Comparison of ENCODE assay signal across 9 cellular contexts in the genomic region with DNA sequence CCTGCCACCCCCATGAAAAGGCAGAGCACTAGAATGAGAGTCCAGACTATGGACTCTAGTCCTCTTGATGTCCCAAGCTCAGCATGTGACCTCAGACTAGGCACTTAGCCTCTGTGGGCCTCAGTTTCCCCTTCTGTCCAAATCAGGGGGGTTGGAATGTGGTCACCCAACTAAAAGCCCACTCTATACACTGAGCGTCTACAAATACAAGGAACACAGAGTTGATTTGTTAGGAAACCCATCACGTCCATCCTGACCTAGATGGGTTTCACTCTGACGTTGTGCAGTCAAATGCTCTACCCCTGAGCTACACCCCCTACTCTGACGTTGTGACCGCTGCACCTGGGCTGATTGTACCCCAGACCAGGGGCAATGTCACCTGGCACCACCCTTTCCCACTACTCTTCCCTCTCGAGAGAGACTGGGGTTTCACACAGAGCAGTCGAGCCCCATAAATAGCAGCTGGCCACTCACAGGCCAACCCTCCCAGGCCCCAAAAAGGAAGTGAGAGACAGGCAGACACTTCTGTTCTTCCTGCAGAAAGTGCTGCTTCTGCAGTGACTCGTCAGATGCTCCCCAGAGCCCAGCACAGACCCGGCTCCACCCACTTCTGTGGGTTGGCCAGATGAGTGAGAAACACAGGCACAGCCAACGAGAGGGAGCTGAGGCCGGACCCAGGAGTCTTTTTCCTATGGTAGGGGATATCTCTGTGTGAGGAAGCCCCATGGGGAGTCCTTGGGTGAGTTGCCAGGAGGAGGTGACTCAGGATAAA. TPM values are rescaled to one million over a fixed set of nuclear protein-coding genes. Genes with fewer than 3 reads are reported as not detected.
DNase-seq lines count a peak whose midpoint lies in the region; ATAC-seq and TF ChIP-seq lines count a peak whose summit lies in the region.
"Had no signal": no experiment of that assay in that cellular context is flagged by ENCODE, and none has a peak within 500 bp of the region (broad histone marks: within the 10 kb centered on the region; RNA-seq: fewer than 3 reads in every experiment).

No MANE protein-coding gene starts in this region.

- intact Hi-C loops in left colon (cut with DNase I, micrococcal nuclease) = no loop called here

- ATAC-seq in GM19452 (IDR thresholded peaks at IDR 0.05; ENCODE audit: unreplicated experiment) = peak; percentile 67
- peak; percentile 55 for ATAC-seq in HG03457 (IDR thresholded peaks at IDR 0.05; ENCODE audit: unreplicated experiment)
- ATAC-seq in left colon = peak; percentile 29

- H3K9me3 Mint-ChIP-seq in T-helper 1 cell treated with Interleukin-12 subunit alpha and Interleukin-12 subunit beta and Interleukin-4 antibody, amounts not matched to agents 30 μg/mL and 1 μg/mL, for 36 hours = no peaks in the 10 kb centered on the region

- peak overlapping the region; percentile 92 for H3K27ac Mint-ChIP-seq in T-helper 1 cell treated with Interleukin-12 subunit alpha and Interleukin-12 subunit beta and Interleukin-4 antibody, amounts not matched to agents 30 μg/mL and 1 μg/mL, for 36 hours

- H3K4me1 Mint-ChIP-seq in T-helper 1 cell treated with Interleukin-12 subunit alpha and Interleukin-12 subunit beta and Interleukin-4 antibody, amounts not matched to agents 30 μg/mL and 1 μg/mL, for 36 hours (ENCODE audit: low read depth) = peaks cover 36% of the 10 kb centered on the region

- no peaks in the 10 kb centered on the region for H3K36me3 Mint-ChIP-seq in T-helper 1 cell treated with Interleukin-12 subunit alpha and Interleukin-12 subunit beta and Interleukin-4 antibody, amounts not matched to agents 30 μg/mL and 1 μg/mL, for 36 hours (ENCODE audit: low read depth)

- in situ Hi-C loops in astrocyte of the cerebellum (cut with HindIII; ENCODE audit: low sequenced_read_pairs) = no loop called here

- TF ChIP-seq CTCF in astrocyte of the cerebellum (IDR thresholded peaks at IDR 0.05; ENCODE audit: low read depth, low read length, missing control alignments) = no peak

- no peak overlapping the region for H3K4me3 ChIP-seq in astrocyte of the cerebellum (ENCODE audit: low read depth, low read length)
- H3K4me3 ChIP-seq: thyroid gland had no signal

- peak overlapping the region; percentile 78 for H3K4me3 Mint-ChIP-seq in T-helper 1 cell treated with Interleukin-12 subunit alpha and Interleukin-12 subunit beta and Interleukin-4 antibody, amounts not matched to agents 30 μg/mL and 1 μg/mL, for 36 hours

- peak; percentile 91 for DNase-seq in CD1c-positive myeloid dendritic cell (ENCODE audit: extremely low spot score)
- DNase-seq in astrocyte of the cerebellum (ENCODE audit: low read depth) = peak; percentile 61
- peak; percentile 73 to 78 for DNase-seq in left colon
- DNase-seq in stimulated activated CD8-positive, alpha-beta memory T cell treated with anti-CD3 and anti-CD28 coated beads, Interleukin-12 subunit alpha, Interleukin-12 subunit beta, amount 100 ng/mL, for 4 hours (ENCODE audit: low read depth) = peak; percentile 30
- no peak for DNase-seq in retina

- peaks cover 3% of the 10 kb centered on the region for H3K27me3 Mint-ChIP-seq in T-helper 1 cell treated with Interleukin-12 subunit alpha and Interleukin-12 subunit beta and Interleukin-4 antibody, amounts not matched to agents 30 μg/mL and 1 μg/mL, for 36 hours (ENCODE audit: low read depth)

RNA-seq across cellular contexts. Expression of a gene that starts 16.1 kb away (rescaled TPM):
- total RNA-seq in left colon = 1 to 10 TPM in 1 of 2 donors, under 1 TPM in 1; 0.79 to 1.4 TPM
- total RNA-seq: thyroid gland had no signal

RNA-seq across cellular contexts. Expression of a gene that starts 54.2 kb away (rescaled TPM):
- 100 to 1,000 TPM; 160 to 169 TPM for total RNA-seq in left colon
